ENCODE assay signal across 1 cellular context in genomic region chr19:19385900-19386339, GRCh38.
TF ChIP-seq lines count a peak whose summit lies in the region.

No MANE protein-coding gene starts in this region.

TF ChIP-seq in K562, 482 proteins besides CTCF, POLR2A, EP300 and RAD21 (continued from another document and continues in another):
- TF ChIP-seq ZBTB11 (CRISPR knock-in tag; IDR thresholded peaks at IDR 0.05) (0 out of 6 replicates have a peak, but pooled peaks of 1 of the 3 experiments have one; percentile 28), U2AF2 (optimal IDR thresholded peaks at IDR 0.05; ENCODE audit: low read depth, low read length) (no peak), ZNF263 (CRISPR knock-in tag; IDR thresholded peaks at IDR 0.05; ENCODE audit: borderline replicate concordance) (no peak), NCOA2 (IDR thresholded peaks at IDR 0.05; ENCODE audit: partially characterized antibody in 2 of 2) (no peak), PYGO2 (tag; IDR thresholded peaks at IDR 0.05) (no peak), SMARCA5 (IDR thresholded peaks at IDR 0.05) (no peak), SRSF9 (IDR thresholded peaks at IDR 0.05; ENCODE audit: borderline replicate concordance, low read depth, low read length) (no peak), NR2F6 (CRISPR knock-in tag; IDR thresholded peaks at IDR 0.05) (no peak), TEAD2 (tag; IDR thresholded peaks at IDR 0.05) (no peak), MIER1 (IDR thresholded peaks at IDR 0.05; ENCODE audit: low read depth) (no peak), STAT5A (IDR thresholded peaks at IDR 0.05; ENCODE audit: borderline replicate concordance, low read length) (no peak), ILK (tag; IDR thresholded peaks at IDR 0.05; ENCODE audit: borderline replicate concordance, low read depth) (no peak), STAG1 (CRISPR knock-in tag; IDR thresholded peaks at IDR 0.05; ENCODE audit: borderline replicate concordance) (no peak), ZNF12 (CRISPR knock-in tag; IDR thresholded peaks at IDR 0.05) (no peak), GATAD2A (IDR thresholded peaks at IDR 0.05) (no peak), SP2 (IDR thresholded peaks at IDR 0.05; ENCODE audit: extremely low read depth, low read depth, low read length, poor library complexity, severe bottlenecking) (no peak), GABPA (tag; conservative IDR thresholded peaks at IDR 0.05; ENCODE audit: low read depth) (peak; percentile 72), TRIM24 (IDR thresholded peaks at IDR 0.05) (no peak), ZNF436 (CRISPR knock-in tag; IDR thresholded peaks at IDR 0.05) (no peak), JUND (IDR thresholded peaks at IDR 0.05; ENCODE audit: borderline replicate concordance, low read depth, low read length) (no peak), JUND (tag; IDR thresholded peaks at IDR 0.05; ENCODE audit: borderline replicate concordance, low read depth, low read length) (no peak), CEBPG (CRISPR knock-in tag; IDR thresholded peaks at IDR 0.05) (no peak), CEBPG (tag; conservative IDR thresholded peaks at IDR 0.05 in 1 of 2, IDR thresholded peaks at IDR 0.05 in 1 of 2) (no peak), GABPB1 (CRISPR knock-in tag; IDR thresholded peaks at IDR 0.05) (no peak; the same call in 1 of the 2 replicates), TAL1 (IDR thresholded peaks at IDR 0.05) (no peak), ZNF699 (CRISPR knock-in tag; IDR thresholded peaks at IDR 0.05; ENCODE audit: insufficient replicate concordance) (no peak), MTF1 (CRISPR knock-in tag; IDR thresholded peaks at IDR 0.05; ENCODE audit: borderline replicate concordance) (no peak), ZNF41 (CRISPR knock-in tag; conservative IDR thresholded peaks at IDR 0.05) (no peak), TSHZ1 (CRISPR knock-in tag; IDR thresholded peaks at IDR 0.05) (no peak), BDP1 (IDR thresholded peaks at IDR 0.05; ENCODE audit: insufficient read depth, insufficient read length) (no peak), ATF7 (IDR thresholded peaks at IDR 0.05) (no peak), PHB2 (IDR thresholded peaks at IDR 0.05; ENCODE audit: low read depth) (no peak), FUS (optimal IDR thresholded peaks at IDR 0.05; ENCODE audit: low read depth, low read length) (no peak), POLR3G (IDR thresholded peaks at IDR 0.05; ENCODE audit: extremely low read depth, insufficient read length, insufficient replicate concordance) (no peak), CHD4 (IDR thresholded peaks at IDR 0.05; ENCODE audit: insufficient read depth, insufficient replicate concordance, low read depth, low read length, poor library complexity, severe bottlenecking) (no peak)
- TF ChIP-seq, protein P1, sequence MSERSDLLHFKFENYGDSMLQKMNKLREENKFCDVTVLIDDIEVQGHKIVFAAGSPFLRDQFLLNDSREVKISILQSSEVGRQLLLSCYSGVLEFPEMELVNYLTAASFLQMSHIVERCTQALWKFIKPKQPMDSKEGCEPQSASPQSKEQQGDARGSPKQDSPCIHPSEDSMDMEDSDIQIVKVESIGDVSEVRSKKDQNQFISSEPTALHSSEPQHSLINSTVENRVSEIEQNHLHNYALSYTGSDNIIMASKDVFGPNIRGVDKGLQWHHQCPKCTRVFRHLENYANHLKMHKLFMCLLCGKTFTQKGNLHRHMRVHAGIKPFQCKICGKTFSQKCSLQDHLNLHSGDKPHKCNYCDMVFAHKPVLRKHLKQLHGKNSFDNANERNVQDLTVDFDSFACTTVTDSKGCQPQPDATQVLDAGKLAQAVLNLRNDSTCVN (CRISPR knock-in tag; IDR thresholded peaks at IDR 0.05): no peak
- TF ChIP-seq, protein P2, sequence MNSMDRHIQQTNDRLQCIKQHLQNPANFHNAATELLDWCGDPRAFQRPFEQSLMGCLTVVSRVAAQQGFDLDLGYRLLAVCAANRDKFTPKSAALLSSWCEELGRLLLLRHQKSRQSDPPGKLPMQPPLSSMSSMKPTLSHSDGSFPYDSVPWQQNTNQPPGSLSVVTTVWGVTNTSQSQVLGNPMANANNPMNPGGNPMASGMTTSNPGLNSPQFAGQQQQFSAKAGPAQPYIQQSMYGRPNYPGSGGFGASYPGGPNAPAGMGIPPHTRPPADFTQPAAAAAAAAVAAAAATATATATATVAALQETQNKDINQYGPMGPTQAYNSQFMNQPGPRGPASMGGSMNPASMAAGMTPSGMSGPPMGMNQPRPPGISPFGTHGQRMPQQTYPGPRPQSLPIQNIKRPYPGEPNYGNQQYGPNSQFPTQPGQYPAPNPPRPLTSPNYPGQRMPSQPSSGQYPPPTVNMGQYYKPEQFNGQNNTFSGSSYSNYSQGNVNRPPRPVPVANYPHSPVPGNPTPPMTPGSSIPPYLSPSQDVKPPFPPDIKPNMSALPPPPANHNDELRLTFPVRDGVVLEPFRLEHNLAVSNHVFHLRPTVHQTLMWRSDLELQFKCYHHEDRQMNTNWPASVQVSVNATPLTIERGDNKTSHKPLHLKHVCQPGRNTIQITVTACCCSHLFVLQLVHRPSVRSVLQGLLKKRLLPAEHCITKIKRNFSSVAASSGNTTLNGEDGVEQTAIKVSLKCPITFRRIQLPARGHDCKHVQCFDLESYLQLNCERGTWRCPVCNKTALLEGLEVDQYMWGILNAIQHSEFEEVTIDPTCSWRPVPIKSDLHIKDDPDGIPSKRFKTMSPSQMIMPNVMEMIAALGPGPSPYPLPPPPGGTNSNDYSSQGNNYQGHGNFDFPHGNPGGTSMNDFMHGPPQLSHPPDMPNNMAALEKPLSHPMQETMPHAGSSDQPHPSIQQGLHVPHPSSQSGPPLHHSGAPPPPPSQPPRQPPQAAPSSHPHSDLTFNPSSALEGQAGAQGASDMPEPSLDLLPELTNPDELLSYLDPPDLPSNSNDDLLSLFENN (IDR thresholded peaks at IDR 0.05; ENCODE audit: low read depth in 2 of 2, low read length in 2 of 2): no peak
- TF ChIP-seq, protein P3, sequence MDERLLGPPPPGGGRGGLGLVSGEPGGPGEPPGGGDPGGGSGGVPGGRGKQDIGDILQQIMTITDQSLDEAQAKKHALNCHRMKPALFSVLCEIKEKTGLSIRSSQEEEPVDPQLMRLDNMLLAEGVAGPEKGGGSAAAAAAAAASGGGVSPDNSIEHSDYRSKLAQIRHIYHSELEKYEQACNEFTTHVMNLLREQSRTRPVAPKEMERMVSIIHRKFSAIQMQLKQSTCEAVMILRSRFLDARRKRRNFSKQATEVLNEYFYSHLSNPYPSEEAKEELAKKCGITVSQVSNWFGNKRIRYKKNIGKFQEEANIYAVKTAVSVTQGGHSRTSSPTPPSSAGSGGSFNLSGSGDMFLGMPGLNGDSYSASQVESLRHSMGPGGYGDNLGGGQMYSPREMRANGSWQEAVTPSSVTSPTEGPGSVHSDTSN (CRISPR knock-in tag; IDR thresholded peaks at IDR 0.05; ENCODE audit: low read depth): no peak
- TF ChIP-seq, protein P3 (tag; conservative IDR thresholded peaks at IDR 0.05; ENCODE audit: low read depth): no peak
- TF ChIP-seq, protein P4, sequence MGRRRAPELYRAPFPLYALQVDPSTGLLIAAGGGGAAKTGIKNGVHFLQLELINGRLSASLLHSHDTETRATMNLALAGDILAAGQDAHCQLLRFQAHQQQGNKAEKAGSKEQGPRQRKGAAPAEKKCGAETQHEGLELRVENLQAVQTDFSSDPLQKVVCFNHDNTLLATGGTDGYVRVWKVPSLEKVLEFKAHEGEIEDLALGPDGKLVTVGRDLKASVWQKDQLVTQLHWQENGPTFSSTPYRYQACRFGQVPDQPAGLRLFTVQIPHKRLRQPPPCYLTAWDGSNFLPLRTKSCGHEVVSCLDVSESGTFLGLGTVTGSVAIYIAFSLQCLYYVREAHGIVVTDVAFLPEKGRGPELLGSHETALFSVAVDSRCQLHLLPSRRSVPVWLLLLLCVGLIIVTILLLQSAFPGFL (CRISPR knock-in tag; IDR thresholded peaks at IDR 0.05): no peak
- TF ChIP-seq, protein P5, sequence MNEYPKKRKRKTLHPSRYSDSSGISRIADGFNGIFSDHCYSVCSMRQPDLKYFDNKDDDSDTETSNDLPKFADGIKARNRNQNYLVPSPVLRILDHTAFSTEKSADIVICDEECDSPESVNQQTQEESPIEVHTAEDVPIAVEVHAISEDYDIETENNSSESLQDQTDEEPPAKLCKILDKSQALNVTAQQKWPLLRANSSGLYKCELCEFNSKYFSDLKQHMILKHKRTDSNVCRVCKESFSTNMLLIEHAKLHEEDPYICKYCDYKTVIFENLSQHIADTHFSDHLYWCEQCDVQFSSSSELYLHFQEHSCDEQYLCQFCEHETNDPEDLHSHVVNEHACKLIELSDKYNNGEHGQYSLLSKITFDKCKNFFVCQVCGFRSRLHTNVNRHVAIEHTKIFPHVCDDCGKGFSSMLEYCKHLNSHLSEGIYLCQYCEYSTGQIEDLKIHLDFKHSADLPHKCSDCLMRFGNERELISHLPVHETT (CRISPR knock-in tag; conservative IDR thresholded peaks at IDR 0.05 in 1 of 2, IDR thresholded peaks at IDR 0.05 in 1 of 2): peak in 1 of 2 experiments; percentile 85; a peak in 2 of 4 replicates
- TF ChIP-seq, protein P6, sequence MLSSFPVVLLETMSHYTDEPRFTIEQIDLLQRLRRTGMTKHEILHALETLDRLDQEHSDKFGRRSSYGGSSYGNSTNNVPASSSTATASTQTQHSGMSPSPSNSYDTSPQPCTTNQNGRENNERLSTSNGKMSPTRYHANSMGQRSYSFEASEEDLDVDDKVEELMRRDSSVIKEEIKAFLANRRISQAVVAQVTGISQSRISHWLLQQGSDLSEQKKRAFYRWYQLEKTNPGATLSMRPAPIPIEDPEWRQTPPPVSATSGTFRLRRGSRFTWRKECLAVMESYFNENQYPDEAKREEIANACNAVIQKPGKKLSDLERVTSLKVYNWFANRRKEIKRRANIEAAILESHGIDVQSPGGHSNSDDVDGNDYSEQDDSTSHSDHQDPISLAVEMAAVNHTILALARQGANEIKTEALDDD (IDR thresholded peaks at IDR 0.05): no peak
